In the genomic region with DNA sequence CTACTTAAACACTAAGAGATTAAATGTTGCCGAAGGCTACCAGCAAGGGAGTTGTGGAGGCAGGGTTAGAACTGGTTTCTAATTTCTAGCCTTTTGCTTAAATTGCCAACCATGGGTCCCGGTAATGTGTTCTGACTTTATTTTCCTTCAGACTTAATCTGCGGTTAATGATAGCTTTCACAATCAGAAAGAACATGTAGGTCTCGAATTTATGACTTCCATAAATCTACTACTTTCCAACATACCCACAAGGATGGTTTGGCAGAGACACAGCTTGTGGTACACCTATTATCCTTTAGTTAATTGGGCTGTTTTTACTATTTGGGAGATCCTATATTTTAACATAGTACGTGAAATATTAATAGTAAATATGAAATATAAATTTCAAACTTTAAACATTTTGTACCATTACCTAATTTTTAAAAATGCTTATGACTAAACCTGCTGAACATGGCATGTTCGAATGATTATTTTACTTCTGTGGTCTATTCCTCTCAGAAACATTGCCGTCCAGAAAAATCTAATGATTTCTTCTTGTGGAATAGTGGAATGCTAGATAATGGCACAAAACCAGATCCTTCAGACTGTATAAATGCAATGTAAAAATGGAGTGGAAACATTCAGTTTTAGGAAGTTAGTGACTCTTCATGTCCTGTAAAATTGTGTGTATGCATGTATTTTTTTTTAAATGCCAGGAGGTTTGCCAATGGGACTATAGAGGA, we compare ENCODE assay signal across 23 cellular contexts. TPM values are rescaled to one million over a fixed set of nuclear protein-coding genes. Genes with fewer than 3 reads are reported as not detected.
A peak's percentile ranks its signal among the peaks of the same experiment; 100 is the strongest.
DNase-seq lines count a peak whose midpoint lies in the region; ATAC-seq, FAIRE-seq and TF ChIP-seq lines count a peak whose summit lies in the region.
"Had no signal": no experiment of that assay in that cellular context is flagged by ENCODE, and none has a peak within 500 bp of the region (broad histone marks: within the 10 kb centered on the region; RNA-seq: fewer than 3 reads in every experiment).

No MANE protein-coding gene starts in this region.

- H3K9me3 Mint-ChIP-seq in astrocyte (ENCODE audit: unreplicated experiment), result peaks cover 6% of the 10 kb centered on the region
- H3K9me3 Mint-ChIP-seq in activated CD4-positive, alpha-beta memory T cell treated with anti-CD3 and anti-CD28 coated beads for 36 hours, result peaks cover 12% of the 10 kb centered on the region

- no peaks in the 10 kb centered on the region for H3K9me3 ChIP-seq in HEK293 (ENCODE audit: control insufficient read depth, insufficient read depth, low read depth, low read length)
- peaks cover 2% of the 10 kb centered on the region for H3K9me3 ChIP-seq in IMR-90 (ENCODE audit: control insufficient read depth, insufficient read depth, low read length)
- no peaks in the 10 kb centered on the region for H3K9me3 ChIP-seq in astrocyte (ENCODE audit: insufficient read depth, low read depth, low read length)
- peaks cover 2% of the 10 kb centered on the region for H3K9me3 ChIP-seq in osteoblast (ENCODE audit: low read depth, low read length)
- H3K9me3 ChIP-seq: A549, BE2C had no signal

- H4K91ac ChIP-seq in IMR-90 (ENCODE audit: insufficient read depth, low read depth, low read length), result no peak overlapping the region

- CTCF ChIA-PET in HEK293 (lab: Yijun Ruan, JAX) (interaction anchor here (0.7 kb wide), 1 partner anchor 16 kb away, joined by 3 read pairs; no protein-coding TSS in a partner anchor), IMR-90 (lab: Yijun Ruan, JAX) (no interaction called here)
- CTCF ChIA-PET in activated CD4-positive, alpha-beta memory T cell treated with anti-CD3 and anti-CD28 coated beads for 36 hours (lab: Charles Lee), result no interaction called here

- no peak overlapping the region for H2BK15ac ChIP-seq in IMR-90 (ENCODE audit: low read depth, low read length)

- H3K27me3 ChIP-seq in IMR-90 (ENCODE audit: control insufficient read depth, insufficient read depth, low read length) (no peaks in the 10 kb centered on the region), astrocyte (ENCODE audit: insufficient read depth, low read length) (no peaks in the 10 kb centered on the region), osteoblast (ENCODE audit: insufficient read depth, low read length) (no peaks in the 10 kb centered on the region)
- H3K27me3 ChIP-seq: BE2C; BLaER1 treated with 17β-estradiol and CSF1 and Interleukin-3, amounts not matched to agents 10 nM and 100 nM had no signal

- no peak overlapping the region for H2AK5ac ChIP-seq in IMR-90 (ENCODE audit: low read depth, low read length)

- POLR2A ChIA-PET in HEK293 (lab: Yijun Ruan, JAX) (no interaction called here), IMR-90 (lab: Charles Lee; ENCODE audit: unreplicated experiment) (no interaction called here)
- POLR2A ChIA-PET in activated CD4-positive, alpha-beta memory T cell treated with anti-CD3 and anti-CD28 coated beads for 36 hours (lab: Charles Lee), result no interaction called here

- no peak overlapping the region for H2AK9ac ChIP-seq in IMR-90 (replicated peaks; ENCODE audit: low read depth, low read length, poor library complexity)

- H3K79me1 ChIP-seq in IMR-90 (ENCODE audit: low read depth in 1 of 2, low read length in 2 of 2), result peaks cover 34 to 55% of the 10 kb centered on the region in 2 experiments

- no peak overlapping the region for H3K4me3 Mint-ChIP-seq in astrocyte (ENCODE audit: unreplicated experiment)
- H3K4me3 Mint-ChIP-seq in activated CD4-positive, alpha-beta memory T cell treated with anti-CD3 and anti-CD28 coated beads for 36 hours, result no peak overlapping the region
- H3K4me3 Mint-ChIP-seq: CD14-positive monocyte; CD4-positive, alpha-beta T cell; CD8-positive, alpha-beta memory T cell; H9 had no signal

- no peak overlapping the region for H2BK20ac ChIP-seq in IMR-90 (ENCODE audit: low read depth, low read length)

- no TSS peak for BruUV-seq in IMR-90 (replicated peaks; lab: Mats Ljungman, UMichigan)

- H3K4me3 ChIP-seq in HEK293 (ENCODE audit: low read depth, low read length), result no peak overlapping the region
- no peak overlapping the region for H3K4me3 ChIP-seq in IMR-90 (ENCODE audit: insufficient read depth, low read depth, low read length)
- H3K4me3 ChIP-seq in astrocyte (ENCODE audit: insufficient read depth, low read depth, low read length), result no peak overlapping the region
- peak overlapping the region; percentile 33 for H3K4me3 ChIP-seq in osteoblast (ENCODE audit: insufficient read depth, low read length)
- H3K4me3 ChIP-seq: A549; BLaER1 treated with 17β-estradiol and CSF1 and Interleukin-3, amounts not matched to agents 10 nM and 100 nM had no signal

- no peak overlapping the region for H3K18ac ChIP-seq in IMR-90 (ENCODE audit: low read depth, low read length)

- H3K36me3 ChIP-seq in HEK293 (ENCODE audit: control insufficient read depth in 2 of 2, insufficient read depth in 1 of 2, low read length in 2 of 2) (no peaks in the 10 kb centered on the region), IMR-90 (ENCODE audit: control insufficient read depth, insufficient read depth, low read length) (no peaks in the 10 kb centered on the region), astrocyte (ENCODE audit: insufficient read depth, low read length) (no peaks in the 10 kb centered on the region), osteoblast (ENCODE audit: insufficient read depth, low read length) (no peaks in the 10 kb centered on the region)
- H3K36me3 ChIP-seq: BE2C; BLaER1 treated with 17β-estradiol and CSF1 and Interleukin-3, amounts not matched to agents 10 nM and 100 nM had no signal

- peak; percentile 64 for DNase-seq in IMR-90
- peak; percentile 61 for DNase-seq in astrocyte (ENCODE audit: low read depth)
- no peak for DNase-seq in osteoblast (ENCODE audit: insufficient read length, low spot score, missing footprints)
- DNase-seq in DMS 273 treated with DMSO at 0.1 percent for 48 hours (lab: John Stamatoyannopoulos, UW), result no peak
- no peak for DNase-seq in activated CD4-positive, alpha-beta memory T cell treated with anti-CD3 and anti-CD28 coated beads for 36 hours
- DNase-seq: 8988T; ACHN; AML-193; BE2C; CD4-positive, alpha-beta T cell; CD8-positive, alpha-beta memory T cell; DMS53; DND-41; H9 had no signal

- TF ChIP-seq CTCF in HEK293 (tag by site-specific recombination; IDR thresholded peaks at IDR 0.05) (no peak), IMR-90 (conservative IDR thresholded peaks at IDR 0.05; ENCODE audit: low read depth, low read length) (no peak), astrocyte (IDR thresholded peaks at IDR 0.05; ENCODE audit: insufficient read depth, low read depth, low read length) (no peak), osteoblast (IDR thresholded peaks at IDR 0.05; ENCODE audit: extremely low read depth, low read depth, low read length) (no peak)

- no peak overlapping the region for H2BK5ac ChIP-seq in IMR-90 (ENCODE audit: low read depth, low read length, poor library complexity, severe bottlenecking)

- H4K20me1 ChIP-seq in IMR-90 (ENCODE audit: insufficient read depth, low read length) (peaks cover 16% of the 10 kb centered on the region; the same call in 1 of the 2 replicates), astrocyte (ENCODE audit: insufficient read depth, low read length) (peaks cover 3% of the 10 kb centered on the region), osteoblast (ENCODE audit: insufficient read depth, low read length) (peaks cover 15% of the 10 kb centered on the region)
- H4K20me1 ChIP-seq: BLaER1 treated with 17β-estradiol and CSF1 and Interleukin-3, amounts not matched to agents 10 nM and 100 nM had no signal

- no peak overlapping the region for H3K23ac ChIP-seq in IMR-90 (ENCODE audit: low read depth, low read length)

- intact Hi-C loops in IMR-90 (cut with micrococcal nuclease), result no loop called here
- intact Hi-C loops in activated CD4-positive, alpha-beta memory T cell treated with anti-CD3 and anti-CD28 coated beads for 36 hours (cut with micrococcal nuclease), result no loop called here

- H3K27ac Mint-ChIP-seq in astrocyte (ENCODE audit: unreplicated experiment), result no peak overlapping the region
- H3K27ac Mint-ChIP-seq in activated CD4-positive, alpha-beta memory T cell treated with anti-CD3 and anti-CD28 coated beads for 36 hours, result no peak overlapping the region
- H3K27ac Mint-ChIP-seq: CD14-positive monocyte; CD4-positive, alpha-beta T cell; CD8-positive, alpha-beta memory T cell; H9 had no signal

- TF ChIP-seq POLR2A in IMR-90 (IDR thresholded peaks at IDR 0.05; ENCODE audit: low read depth, low read length), result no peak

- H2AFZ ChIP-seq in IMR-90 (replicated peaks; ENCODE audit: low read length, poor library complexity), result no peak overlapping the region
- no peak overlapping the region for H2AFZ ChIP-seq in astrocyte (ENCODE audit: low read depth, low read length)
- H2AFZ ChIP-seq in osteoblast (ENCODE audit: low read length), result no peak overlapping the region

- H3K9ac ChIP-seq in IMR-90 (ENCODE audit: low read depth, low read length) (no peak overlapping the region), astrocyte (ENCODE audit: low read length) (no peak overlapping the region)
- H3K9ac ChIP-seq: BLaER1 treated with 17β-estradiol and CSF1 and Interleukin-3, amounts not matched to agents 10 nM and 100 nM had no signal

- no peak overlapping the region for H3K14ac ChIP-seq in IMR-90 (replicated peaks; ENCODE audit: low read depth, low read length)

- peak; percentile 48; the same call in 1 of the 2 replicates for ATAC-seq in IMR-90 (ENCODE audit: low read depth)
- ATAC-seq in HG03175 (IDR thresholded peaks at IDR 0.05; ENCODE audit: unreplicated experiment), result no peak
- ATAC-seq: A549, HCT116 had no signal

- H3K4me1 ChIP-seq in HEK293 (ENCODE audit: control insufficient read depth, insufficient read depth, low read length) (no peaks in the 10 kb centered on the region), IMR-90 (ENCODE audit: control insufficient read depth, insufficient read depth, low read length) (no peaks in the 10 kb centered on the region; the same call in 1 of the 2 replicates), astrocyte (ENCODE audit: insufficient read depth, low read length) (no peaks in the 10 kb centered on the region), osteoblast (ENCODE audit: insufficient read depth, low read length) (no peaks in the 10 kb centered on the region)
- H3K4me1 ChIP-seq: A549; BE2C; BLaER1 treated with 17β-estradiol and CSF1 and Interleukin-3, amounts not matched to agents 10 nM and 100 nM had no signal

- dilution Hi-C loops in IMR-90 (cut with HindIII; ENCODE audit: low sequenced_read_pairs, unreplicated experiment), result no loop called here

- peaks cover 8% of the 10 kb centered on the region for H3K36me3 Mint-ChIP-seq in astrocyte (ENCODE audit: low read depth, unreplicated experiment)
- no peaks in the 10 kb centered on the region for H3K36me3 Mint-ChIP-seq in activated CD4-positive, alpha-beta memory T cell treated with anti-CD3 and anti-CD28 coated beads for 36 hours
- H3K36me3 Mint-ChIP-seq: CD14-positive monocyte; CD8-positive, alpha-beta memory T cell had no signal

- no peak overlapping the region for H3K27ac ChIP-seq in HEK293 (ENCODE audit: extremely low read depth, low read depth, low read length)
- no peak overlapping the region for H3K27ac ChIP-seq in IMR-90 (ENCODE audit: insufficient read depth, low read length)
- no peak overlapping the region for H3K27ac ChIP-seq in astrocyte (ENCODE audit: low read depth, low read length)
- H3K27ac ChIP-seq in osteoblast (ENCODE audit: low read depth, low read length), result no peak overlapping the region
- H3K27ac ChIP-seq: A549; BLaER1 treated with 17β-estradiol and CSF1 and Interleukin-3, amounts not matched to agents 10 nM and 100 nM had no signal

- H3K56ac ChIP-seq in IMR-90 (ENCODE audit: extremely low read depth, insufficient read depth, low read length), result no peak overlapping the region

- H3K79me2 ChIP-seq in astrocyte (ENCODE audit: insufficient read depth, low read length), result no peaks in the 10 kb centered on the region
- H3K79me2 ChIP-seq in osteoblast (ENCODE audit: insufficient read depth, low read length), result peaks cover 7% of the 10 kb centered on the region

- TF ChIP-seq RAD21 in IMR-90 (IDR thresholded peaks at IDR 0.05; ENCODE audit: low read length), result no peak

- no peak for FAIRE-seq in astrocyte (lab: Jason Lieb, UNC)
- FAIRE-seq: A549, D721Med, G401.6, GM12892 had no signal

- no peak overlapping the region for H4K5ac ChIP-seq in IMR-90 (ENCODE audit: low read depth, low read length)

- in situ Hi-C loops in IMR-90 (cut with MboI; ENCODE audit: low sequenced_read_pairs), result no loop called here

- H3K4ac ChIP-seq in IMR-90 (ENCODE audit: low read depth, low read length), result no peak overlapping the region

- H2BK120ac ChIP-seq in IMR-90 (ENCODE audit: low read depth, low read length), result no peak overlapping the region

- no peaks in the 10 kb centered on the region for H3K27me3 Mint-ChIP-seq in astrocyte (ENCODE audit: low read depth, unreplicated experiment)
- peaks cover 6% of the 10 kb centered on the region for H3K27me3 Mint-ChIP-seq in activated CD4-positive, alpha-beta memory T cell treated with anti-CD3 and anti-CD28 coated beads for 36 hours
- H3K27me3 Mint-ChIP-seq: CD8-positive, alpha-beta memory T cell had no signal

- no peak overlapping the region for H4K8ac ChIP-seq in IMR-90 (ENCODE audit: low read depth in 2 of 2, low read length in 2 of 2)

- H3K4me2 ChIP-seq in IMR-90 (ENCODE audit: low read depth, low read length) (no peak overlapping the region), astrocyte (ENCODE audit: low read length) (no peak overlapping the region), osteoblast (ENCODE audit: insufficient read depth, low read length) (no peak overlapping the region)
- H3K4me2 ChIP-seq: A549; BLaER1 treated with 17β-estradiol and CSF1 and Interleukin-3, amounts not matched to agents 10 nM and 100 nM had no signal

- H3K4me1 Mint-ChIP-seq in astrocyte (ENCODE audit: low read depth, unreplicated experiment), result peaks cover 3% of the 10 kb centered on the region
- no peaks in the 10 kb centered on the region for H3K4me1 Mint-ChIP-seq in activated CD4-positive, alpha-beta memory T cell treated with anti-CD3 and anti-CD28 coated beads for 36 hours (ENCODE audit: low read depth)
- H3K4me1 Mint-ChIP-seq: CD14-positive monocyte; CD8-positive, alpha-beta memory T cell had no signal

- no peaks in the 10 kb centered on the region; the same call in 1 of the 2 replicates for H3K9me1 ChIP-seq in IMR-90 (ENCODE audit: insufficient read depth, low read length)

- WGBS in IMR-90 (ENCODE audit: extremely low coverage in 2 of 2, insufficient read length in 1 of 2), 2 experiments, result 100% methylated on average over 1 of the region's 7 CpGs; no CpG with 5 or more reads in 1 of the 2 experiments

RNA-seq across cellular contexts. Expression of a gene that starts 41.3 kb away (rescaled TPM):
- total RNA-seq in IMR-90 (2012; rRNA removed) (15.3 and 15.6 TPM in 2 replicates), astrocyte (6.5 and 7.0 TPM in 2 replicates), osteoblast (20.3 and 22.4 TPM in 2 replicates)
- 2.5 and 3.3 TPM in 2 replicates for polyA plus RNA-seq in IMR-90 (2012; rRNA removed)
- 1.3 and 2.0 TPM in 2 replicates for polyA plus RNA-seq in IMR-90 (2012; cell fraction: cytosol; rRNA removed)
- 2.9 and 7.0 TPM in 2 replicates for polyA plus RNA-seq in IMR-90 (2012; cell fraction: nucleus; rRNA removed; ENCODE audit: low replicate concordance)
- total RNA-seq in activated CD4-positive, alpha-beta memory T cell treated with anti-CD3 and anti-CD28 coated beads for 36 hours, result under 1 TPM; 0.07 to 0.70 TPM
- polyA plus RNA-seq: CD14-positive monocyte; CD8-positive, alpha-beta memory T cell had no signal

Comparison
In these comparisons a context has a peak if more than half of its experiments do, and no peak if none do; other contexts are left out.
1. DNase-seq: peak in IMR-90 (single experiment) and astrocyte (single experiment); none in osteoblast (single experiment), DMS 273 treated with DMSO at 0.1 percent for 48 hours (single experiment) and activated CD4-positive, alpha-beta memory T cell treated with anti-CD3 and anti-CD28 coated beads for 36 hours (single experiment).